1 cellular context compared by ENCODE assay signal in genomic region chr15:99564221-99565030, GRCh38.
A peak's percentile ranks its signal among the peaks of the same experiment; 100 is the strongest.
TF ChIP-seq lines count a peak whose summit lies in the region.

No MANE protein-coding gene starts in this region.

TF ChIP-seq in HepG2, 621 proteins besides CTCF, POLR2A, EP300 and RAD21 (continued from another document):
- TF ChIP-seq THAP7 (CRISPR knock-in tag; IDR thresholded peaks at IDR 0.05) (no peak), ZNF274 (CRISPR knock-in tag; IDR thresholded peaks at IDR 0.05) (no peak), GABPB1 (CRISPR knock-in tag; IDR thresholded peaks at IDR 0.05) (no peak), ZNF160 (CRISPR knock-in tag; IDR thresholded peaks at IDR 0.05) (no peak), NR1H2 (CRISPR knock-in tag; IDR thresholded peaks at IDR 0.05; ENCODE audit: borderline replicate concordance, low read depth) (no peak), YEATS2 (CRISPR knock-in tag; IDR thresholded peaks at IDR 0.05; ENCODE audit: borderline replicate concordance) (0 out of 2 replicates have a peak, but pooled peaks have one; percentile 13), ZNF724P (CRISPR knock-in tag; IDR thresholded peaks at IDR 0.05; ENCODE audit: borderline replicate concordance) (no peak), MTA3 (CRISPR knock-in tag; IDR thresholded peaks at IDR 0.05) (no peak), CENPX (CRISPR knock-in tag; IDR thresholded peaks at IDR 0.05) (no peak), PHF20 (CRISPR knock-in tag; IDR thresholded peaks at IDR 0.05) (no peak), ZBTB42 (CRISPR knock-in tag; IDR thresholded peaks at IDR 0.05) (no peak)
- TF ChIP-seq, protein P1, sequence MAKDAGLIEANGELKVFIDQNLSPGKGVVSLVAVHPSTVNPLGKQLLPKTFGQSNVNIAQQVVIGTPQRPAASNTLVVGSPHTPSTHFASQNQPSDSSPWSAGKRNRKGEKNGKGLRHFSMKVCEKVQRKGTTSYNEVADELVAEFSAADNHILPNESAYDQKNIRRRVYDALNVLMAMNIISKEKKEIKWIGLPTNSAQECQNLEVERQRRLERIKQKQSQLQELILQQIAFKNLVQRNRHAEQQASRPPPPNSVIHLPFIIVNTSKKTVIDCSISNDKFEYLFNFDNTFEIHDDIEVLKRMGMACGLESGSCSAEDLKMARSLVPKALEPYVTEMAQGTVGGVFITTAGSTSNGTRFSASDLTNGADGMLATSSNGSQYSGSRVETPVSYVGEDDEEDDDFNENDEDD (CRISPR knock-in tag; IDR thresholded peaks at IDR 0.05; ENCODE audit: borderline replicate concordance): no peak
- TF ChIP-seq, protein P2, sequence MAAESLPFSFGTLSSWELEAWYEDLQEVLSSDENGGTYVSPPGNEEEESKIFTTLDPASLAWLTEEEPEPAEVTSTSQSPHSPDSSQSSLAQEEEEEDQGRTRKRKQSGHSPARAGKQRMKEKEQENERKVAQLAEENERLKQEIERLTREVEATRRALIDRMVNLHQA (CRISPR knock-in tag; IDR thresholded peaks at IDR 0.05): no peak
